Comparison of ENCODE assay signal across 16 cellular contexts in genomic region chr3:139686624-139687023, GRCh38.
"Had no signal": no experiment of that assay in that cellular context is flagged by ENCODE, and none has a peak within 500 bp of the region (broad histone marks: within the 10 kb centered on the region; RNA-seq: fewer than 3 reads in every experiment).

No MANE protein-coding gene starts in this region.

- H3K36me3 ChIP-seq: esophagus muscularis mucosa, gastroesophageal sphincter, heart left ventricle, left lung, lower lobe of right lung had no signal

- H3K4me3 Mint-ChIP-seq: mesothelial cell of epicardium had no signal

- H3K4me1 ChIP-seq: esophagus muscularis mucosa, foreskin keratinocyte, gastroesophageal sphincter, left lung, lower lobe of right lung had no signal

- H3K9me3 ChIP-seq: gastroesophageal sphincter, left lung, lower lobe of right lung, mucosa of descending colon had no signal

- H3K4me3 ChIP-seq: dorsolateral prefrontal cortex, esophagus muscularis mucosa, gastroesophageal sphincter, heart left ventricle, left lung, lower lobe of right lung, mucosa of descending colon had no signal

- DNase-seq: cortex of kidney; dermis blood vessel endothelial cell; dorsolateral prefrontal cortex; effector CD4-positive, alpha-beta T cell; effector memory CD4-positive, alpha-beta T cell; foreskin keratinocyte; heart left ventricle; hippocampal formation; left cardiac atrium; lower lobe of right lung; mesenchymal stem cell; mucosa of descending colon had no signal

- H3K27ac Mint-ChIP-seq: mesothelial cell of epicardium had no signal

- H3K27me3 ChIP-seq: dorsolateral prefrontal cortex, esophagus muscularis mucosa, heart left ventricle, left lung had no signal

- ATAC-seq: foreskin keratinocyte, gastroesophageal sphincter, heart left ventricle, left cardiac atrium, left lung, lower lobe of right lung, mucosa of descending colon had no signal

- H3K27ac ChIP-seq: dorsolateral prefrontal cortex, esophagus muscularis mucosa, foreskin keratinocyte, gastroesophageal sphincter, heart left ventricle, left lung, lower lobe of right lung had no signal
